In genomic region chr16:68288252-68288650, GRCh38 we compare ENCODE assay signal across 12 cellular contexts. TPM values are rescaled to one million over a fixed set of nuclear protein-coding genes. Genes with fewer than 3 reads are reported as not detected.
DNase-seq lines count a peak whose midpoint lies in the region; ATAC-seq, FAIRE-seq and TF ChIP-seq lines count a peak whose summit lies in the region.
"Had no signal": no experiment of that assay in that cellular context is flagged by ENCODE, and none has a peak within 500 bp of the region (broad histone marks: within the 10 kb centered on the region; RNA-seq: fewer than 3 reads in every experiment).

No MANE protein-coding gene starts in this region.

- ATAC-seq in CD4-positive, CD25-positive, alpha-beta regulatory T cell (ENCODE audit: low read depth in 2 of 2): no peak

- H3K4me1 Mint-ChIP-seq in CD4-positive, CD25-positive, alpha-beta regulatory T cell: peaks cover 31 to 97% (median 77%) of the 10 kb centered on the region in 4 donors

- H3K27ac ChIP-seq in CD4-positive, CD25-positive, alpha-beta regulatory T cell (ENCODE audit: insufficient read depth, low read length, poor library complexity, severe bottlenecking): peak overlapping the region; percentile 74
- H3K27ac ChIP-seq in SU-DHL-6 (ENCODE audit: low read depth, low read length) (0 out of 2 replicates have a peak overlapping the region, but pooled peaks have one; percentile 48), endothelial cell of umbilical vein (ENCODE audit: insufficient read depth, low read depth, low read length) (peak overlapping the region; percentile 34), parathyroid adenoma (peak overlapping the region; percentile 5), brain microvascular endothelial cell (no peak overlapping the region), SK-N-SH (ENCODE audit: low read depth in 2 of 2, low read length in 1 of 2) (no peak overlapping the region)
- H3K27ac ChIP-seq: C4-2B had no signal

- H3K27ac Mint-ChIP-seq in CD4-positive, CD25-positive, alpha-beta regulatory T cell: peak overlapping the region; percentile 86 to 97 (median 92)
- H3K27ac Mint-ChIP-seq: dendritic cell treated with granulocyte-macrophage colony-stimulating factor and Interleukin-4, amounts not matched to agents 40 ng/mL and 50 ng/mL, for 4 days had no signal

- H4K20me1 ChIP-seq in SU-DHL-6 (ENCODE audit: low read depth, low read length) (no peaks in the 10 kb centered on the region), endothelial cell of umbilical vein (replicated peaks; ENCODE audit: control insufficient read depth, extremely low read depth, insufficient read depth, low read length) (no peaks in the 10 kb centered on the region), SK-N-SH (ENCODE audit: insufficient read depth) (peaks cover 15% of the 10 kb centered on the region; the same call in 1 of the 2 replicates)

- H2AFZ ChIP-seq in SU-DHL-6 (ENCODE audit: low read depth, low read length, severe bottlenecking) (no peak overlapping the region), endothelial cell of umbilical vein (ENCODE audit: low read depth, low read length) (no peak overlapping the region), parathyroid adenoma (no peak overlapping the region), SK-N-SH (ENCODE audit: low read depth) (no peak overlapping the region)

- H3K36me3 Mint-ChIP-seq in CD4-positive, CD25-positive, alpha-beta regulatory T cell: peaks cover 53% of the 10 kb centered on the region

- H3K4me3 Mint-ChIP-seq in CD4-positive, CD25-positive, alpha-beta regulatory T cell: peak overlapping the region in 3 of 4 donors; percentile 74 to 88 (median 85)
- H3K4me3 Mint-ChIP-seq: dendritic cell treated with granulocyte-macrophage colony-stimulating factor and Interleukin-4, amounts not matched to agents 40 ng/mL and 50 ng/mL, for 4 days had no signal

- peak overlapping the region; percentile 82 for H3K4me3 ChIP-seq in CD4-positive, CD25-positive, alpha-beta regulatory T cell (ENCODE audit: low read depth, low read length)
- H3K4me3 ChIP-seq in SU-DHL-6 (ENCODE audit: insufficient read depth, low read length, poor library complexity, severe bottlenecking) (no peak overlapping the region), endothelial cell of umbilical vein (replicated peaks in 1 of 3; ENCODE audit: insufficient read depth in 1 of 3, low read depth in 1 of 3, low read length in 3 of 3) (no peak overlapping the region), parathyroid adenoma (ENCODE audit: low read depth, low read length) (no peak overlapping the region), brain microvascular endothelial cell (ENCODE audit: low read depth, low read length) (no peak overlapping the region), SK-N-SH (ENCODE audit: low read depth in 2 of 2, low read length in 1 of 2) (no peak overlapping the region)

- in situ Hi-C loops in brain microvascular endothelial cell (cut with HindIII; ENCODE audit: low pct_ligation_motif_present, low sequenced_read_pairs): no loop called here

- DNase-seq in CD4-positive, CD25-positive, alpha-beta regulatory T cell: no peak
- DNase-seq in endothelial cell of umbilical vein (ENCODE audit: low read depth, low spot score): no peak
- no peak for DNase-seq in brain microvascular endothelial cell
- no peak for DNase-seq in GOT3 (lab: John Stamatoyannopoulos, UW)
- no peak for DNase-seq in hippocampal formation (lab: John Stamatoyannopoulos, UW)
- DNase-seq in SK-N-SH: no peak
- DNase-seq: KG1, NCI-H2107 had no signal

- H3K27me3 Mint-ChIP-seq in CD4-positive, CD25-positive, alpha-beta regulatory T cell: no peaks in the 10 kb centered on the region
- H3K27me3 Mint-ChIP-seq: dendritic cell treated with granulocyte-macrophage colony-stimulating factor and Interleukin-4, amounts not matched to agents 40 ng/mL and 50 ng/mL, for 4 days had no signal

- TF ChIP-seq EP300 in SK-N-SH (IDR thresholded peaks at IDR 0.05; ENCODE audit: borderline replicate concordance in 1 of 2, low read depth in 1 of 2, low read length in 1 of 2): no peak

- BruUV-seq in endothelial cell of umbilical vein (replicated peaks; lab: Mats Ljungman, UMichigan): no TSS peak

- intact Hi-C loops in endothelial cell of umbilical vein (cut with micrococcal nuclease): loop anchor here (1.0 to 2.0 kb wide), 2 partner anchors 24 to 41 kb away; partner anchors contain the start of gene SLC7A6

- no peaks in the 10 kb centered on the region for H3K9me2 ChIP-seq in SU-DHL-6 (replicated peaks; ENCODE audit: insufficient read depth, low read length)
- no peaks in the 10 kb centered on the region for H3K9me2 ChIP-seq in SK-N-SH

- 78% methylated on average over 1 of the region's 1 CpG for WGBS in SK-N-SH (ENCODE audit: low lambda C conversion rate)

- H3K79me2 ChIP-seq in SU-DHL-6 (ENCODE audit: insufficient read depth, low read length): peaks cover 37% of the 10 kb centered on the region
- peaks cover 54% of the 10 kb centered on the region for H3K79me2 ChIP-seq in endothelial cell of umbilical vein (ENCODE audit: control insufficient read depth, insufficient read depth, low read length)
- H3K79me2 ChIP-seq in parathyroid adenoma: peaks cover 3% of the 10 kb centered on the region
- peaks cover 17% of the 10 kb centered on the region; the same call in 1 of the 2 replicates for H3K79me2 ChIP-seq in SK-N-SH (ENCODE audit: insufficient read depth)

- H3K9ac ChIP-seq in SU-DHL-6 (ENCODE audit: low read length) (no peak overlapping the region), endothelial cell of umbilical vein (replicated peaks; ENCODE audit: extremely low read depth, insufficient read depth, low read length) (no peak overlapping the region), parathyroid adenoma (no peak overlapping the region), SK-N-SH (no peak overlapping the region)

- no peaks in the 10 kb centered on the region for H3K9me1 ChIP-seq in endothelial cell of umbilical vein (replicated peaks; ENCODE audit: control insufficient read depth, extremely low read depth, insufficient read depth, low read length)

- H3K9me3 ChIP-seq in CD4-positive, CD25-positive, alpha-beta regulatory T cell (ENCODE audit: control insufficient read depth in 2 of 2, low read length in 2 of 2): no peaks in the 10 kb centered on the region
- H3K9me3 ChIP-seq in SU-DHL-6 (ENCODE audit: insufficient read depth, low read length) (no peaks in the 10 kb centered on the region), endothelial cell of umbilical vein (replicated peaks; ENCODE audit: control insufficient read depth, insufficient read depth, low read length) (no peaks in the 10 kb centered on the region), parathyroid adenoma (ENCODE audit: control insufficient read depth, low read length) (no peaks in the 10 kb centered on the region), SK-N-SH (no peaks in the 10 kb centered on the region)

- no peak overlapping the region for H3K4me2 ChIP-seq in SU-DHL-6 (ENCODE audit: low read depth, low read length, poor library complexity, severe bottlenecking)
- H3K4me2 ChIP-seq in endothelial cell of umbilical vein (ENCODE audit: insufficient read depth, low read length): peak overlapping the region; percentile 2
- no peak overlapping the region for H3K4me2 ChIP-seq in parathyroid adenoma (ENCODE audit: low read length)
- H3K4me2 ChIP-seq in SK-N-SH: no peak overlapping the region

- peaks cover 37% of the 10 kb centered on the region for H3K36me3 ChIP-seq in CD4-positive, CD25-positive, alpha-beta regulatory T cell (ENCODE audit: control insufficient read depth, insufficient read depth, low read length)
- H3K36me3 ChIP-seq in SU-DHL-6 (ENCODE audit: low read length) (no peaks in the 10 kb centered on the region), endothelial cell of umbilical vein (ENCODE audit: control insufficient read depth in 2 of 2, extremely low read depth in 1 of 2, insufficient read depth in 2 of 2, low read length in 2 of 2) (peaks cover 2 to 6% of the 10 kb centered on the region in 2 experiments), parathyroid adenoma (ENCODE audit: control insufficient read depth, insufficient read depth, low read length) (no peaks in the 10 kb centered on the region), brain microvascular endothelial cell (replicated peaks) (peaks cover 46% of the 10 kb centered on the region), SK-N-SH (replicated peaks in 1 of 2; ENCODE audit: control insufficient read depth in 1 of 2, insufficient read depth in 2 of 2, low read length in 1 of 2) (peaks cover 19 to 22% of the 10 kb centered on the region in 2 experiments)

- no peaks in the 10 kb centered on the region for H3K9me3 Mint-ChIP-seq in CD4-positive, CD25-positive, alpha-beta regulatory T cell
- H3K9me3 Mint-ChIP-seq: dendritic cell treated with granulocyte-macrophage colony-stimulating factor and Interleukin-4, amounts not matched to agents 40 ng/mL and 50 ng/mL, for 4 days had no signal

- TF ChIP-seq RAD21 in SK-N-SH (IDR thresholded peaks at IDR 0.05; ENCODE audit: low read length): no peak

- no peak for FAIRE-seq in endothelial cell of umbilical vein (lab: Jason Lieb, UNC)

- no peaks in the 10 kb centered on the region for H3K27me3 ChIP-seq in CD4-positive, CD25-positive, alpha-beta regulatory T cell (ENCODE audit: control insufficient read depth, insufficient read depth, low read length)
- H3K27me3 ChIP-seq in SU-DHL-6 (ENCODE audit: low read length) (no peaks in the 10 kb centered on the region), endothelial cell of umbilical vein (ENCODE audit: control insufficient read depth in 2 of 2, insufficient read depth in 2 of 2, low read length in 2 of 2) (no peaks in the 10 kb centered on the region), parathyroid adenoma (ENCODE audit: control insufficient read depth, insufficient read depth, low read length) (no peaks in the 10 kb centered on the region), brain microvascular endothelial cell (replicated peaks) (no peaks in the 10 kb centered on the region), SK-N-SH (ENCODE audit: insufficient read depth) (no peaks in the 10 kb centered on the region)

- H3F3A ChIP-seq in SU-DHL-6 (ENCODE audit: insufficient read depth) (peaks cover 23% of the 10 kb centered on the region), SK-N-SH (replicated peaks; ENCODE audit: insufficient read depth) (no peaks in the 10 kb centered on the region)

- peaks cover 96% of the 10 kb centered on the region for H3K4me1 ChIP-seq in CD4-positive, CD25-positive, alpha-beta regulatory T cell (ENCODE audit: control insufficient read depth, insufficient read depth, low read length, poor library complexity, severe bottlenecking)
- H3K4me1 ChIP-seq in endothelial cell of umbilical vein (ENCODE audit: control insufficient read depth, extremely low read depth, insufficient read depth, low read length) (peaks cover 69% of the 10 kb centered on the region), parathyroid adenoma (peaks cover 8% of the 10 kb centered on the region), SK-N-SH (ENCODE audit: control insufficient read depth in 1 of 2, insufficient read depth in 2 of 2, low read depth in 1 of 2, low read length in 1 of 2) (no peaks in the 10 kb centered on the region)

- dilution Hi-C loops in endothelial cell of umbilical vein (cut with MboI; ENCODE audit: extremely low pct_ligation_motif_present, low sequenced_read_pairs): no loop called here

- CTCF ChIA-PET in endothelial cell of umbilical vein (lab: Charles Lee): interaction anchor here (0.8 to 3.3 kb wide), 8 partner anchors 11 to 44 kb away, joined by 3 to 81 read pairs (median 4); partner anchors contain the start of genes PRMT7, SLC7A6 and SLC7A6OS
- CTCF ChIA-PET in SK-N-SH (lab: Yijun Ruan, JAX): interaction anchor here (1.1 to 10.4 kb wide), 2 partner anchors 8 to 25 kb away, joined by 3 to 80 read pairs; partner anchors contain the start of gene SLC7A6

- TF ChIP-seq CTCF in SU-DHL-6 (IDR thresholded peaks at IDR 0.05; ENCODE audit: insufficient read depth, low read length, poor library complexity, severe bottlenecking) (no peak), endothelial cell of umbilical vein (IDR thresholded peaks at IDR 0.05; ENCODE audit: extremely low read depth in 1 of 2, insufficient read depth in 1 of 2, low read depth in 1 of 2, low read length in 2 of 2) (no peak), parathyroid adenoma (IDR thresholded peaks at IDR 0.05) (no peak), brain microvascular endothelial cell (IDR thresholded peaks at IDR 0.05; ENCODE audit: low read depth, low read length, missing control alignments) (no peak), SK-N-SH (IDR thresholded peaks at IDR 0.05) (no peak)

- TF ChIP-seq POLR2A in endothelial cell of umbilical vein (IDR thresholded peaks at IDR 0.05; ENCODE audit: low read depth, low read length): no peak

- POLR2A ChIA-PET in endothelial cell of umbilical vein (lab: Charles Lee) (interaction anchor here (1.0 kb wide), 1 partner anchor 24 kb away, joined by 4 read pairs; the partner anchor contains the start of gene SLC7A6), SK-N-SH (lab: Yijun Ruan, JAX) (interaction anchor here (0.9 kb wide), 1 partner anchor 21 kb away, joined by 7 read pairs; no protein-coding TSS in a partner anchor)

RNA-seq across cellular contexts. Expression of gene SLC7A6OS, which starts 22.5 kb away (rescaled TPM):
- 38.4 TPM for total RNA-seq in CD4-positive, CD25-positive, alpha-beta regulatory T cell
- 10 to 100 TPM; 23.7 to 28.0 (median 26.8) TPM for polyA plus RNA-seq in CD4-positive, CD25-positive, alpha-beta regulatory T cell
- total RNA-seq in endothelial cell of umbilical vein: 22.0 and 22.9 TPM in 2 replicates
- polyA plus RNA-seq in endothelial cell of umbilical vein (7.1 and 8.3 TPM in 2 replicates), SK-N-SH (2012; rRNA removed) (6.6 and 9.6 TPM in 2 replicates)
- 7.5 and 7.8 TPM in 2 replicates for polyA plus RNA-seq in endothelial cell of umbilical vein (2011; cell fraction: cytosol; rRNA removed)
- 22.1 and 25.3 TPM in 2 replicates for polyA plus RNA-seq in endothelial cell of umbilical vein (2011; cell fraction: nucleus; rRNA removed)
- 11.1 and 13.5 TPM in 2 replicates for polyA plus RNA-seq in endothelial cell of umbilical vein (2012)
- polyA minus RNA-seq in endothelial cell of umbilical vein: 10.5 and 11.7 TPM in 2 replicates
- 8.7 TPM for polyA minus RNA-seq in endothelial cell of umbilical vein (2011; cell fraction: cytosol; rRNA and poly(A)+ RNA removed)
- 17.4 and 18.6 TPM in 2 replicates for polyA minus RNA-seq in endothelial cell of umbilical vein (2011; cell fraction: nucleus; rRNA and poly(A)+ RNA removed)
- 5.9 and 6.7 TPM in 2 replicates for polyA plus RNA-seq in SK-N-SH (2012; cell fraction: cytosol; rRNA removed)
- polyA plus RNA-seq in SK-N-SH (2012; cell fraction: nucleus; rRNA removed): 19.1 and 28.4 TPM in 2 replicates

RNA-seq across cellular contexts. Expression of gene PRMT7, which starts 22.6 kb away (rescaled TPM):
- 53.8 TPM for total RNA-seq in CD4-positive, CD25-positive, alpha-beta regulatory T cell
- polyA plus RNA-seq in CD4-positive, CD25-positive, alpha-beta regulatory T cell: 10 to 100 TPM; 32.4 to 34.8 (median 34.1) TPM
- total RNA-seq in endothelial cell of umbilical vein: 33.8 and 43.4 TPM in 2 replicates
- polyA plus RNA-seq in endothelial cell of umbilical vein (54.6 and 57.9 TPM in 2 replicates), SK-N-SH (2012; rRNA removed) (46.0 and 66.8 TPM in 2 replicates)
- polyA plus RNA-seq in endothelial cell of umbilical vein (2011; cell fraction: cytosol; rRNA removed): 30.6 and 34.2 TPM in 2 replicates
- polyA plus RNA-seq in endothelial cell of umbilical vein (2011; cell fraction: nucleus; rRNA removed): 255 and 271 TPM in 2 replicates
- polyA plus RNA-seq in endothelial cell of umbilical vein (2012): 29.6 and 30.4 TPM in 2 replicates
- polyA minus RNA-seq in endothelial cell of umbilical vein: 52.7 and 66.7 TPM in 2 replicates
- 44.1 TPM for polyA minus RNA-seq in endothelial cell of umbilical vein (2011; cell fraction: cytosol; rRNA and poly(A)+ RNA removed)
- polyA minus RNA-seq in endothelial cell of umbilical vein (2011; cell fraction: nucleus; rRNA and poly(A)+ RNA removed): 52.5 and 55.0 TPM in 2 replicates
- 20.7 and 29.1 TPM in 2 replicates for polyA plus RNA-seq in SK-N-SH (2012; cell fraction: cytosol; rRNA removed)
- 317 and 350 TPM in 2 replicates for polyA plus RNA-seq in SK-N-SH (2012; cell fraction: nucleus; rRNA removed)

RNA-seq across cellular contexts. Expression of gene SLC7A6, which starts 23.9 kb away (rescaled TPM):
- 141 TPM for total RNA-seq in CD4-positive, CD25-positive, alpha-beta regulatory T cell
- 10 to 100 TPM; 10.7 to 21.4 (median 17.4) TPM for polyA plus RNA-seq in CD4-positive, CD25-positive, alpha-beta regulatory T cell
- total RNA-seq in endothelial cell of umbilical vein: 68.0 and 68.7 TPM in 2 replicates
- polyA plus RNA-seq in endothelial cell of umbilical vein (86.5 and 92.0 TPM in 2 replicates), SK-N-SH (2012; rRNA removed) (19.0 and 37.3 TPM in 2 replicates)
- polyA plus RNA-seq in endothelial cell of umbilical vein (2011; cell fraction: cytosol; rRNA removed): 29.2 and 31.1 TPM in 2 replicates
- polyA plus RNA-seq in endothelial cell of umbilical vein (2011; cell fraction: nucleus; rRNA removed): 261 and 278 TPM in 2 replicates
- 42.1 and 42.7 TPM in 2 replicates for polyA plus RNA-seq in endothelial cell of umbilical vein (2012)
- 295 and 328 TPM in 2 replicates for polyA minus RNA-seq in endothelial cell of umbilical vein
- polyA minus RNA-seq in endothelial cell of umbilical vein (2011; cell fraction: cytosol; rRNA and poly(A)+ RNA removed): 30.9 TPM
- 113 and 174 TPM in 2 replicates for polyA minus RNA-seq in endothelial cell of umbilical vein (2011; cell fraction: nucleus; rRNA and poly(A)+ RNA removed)
- polyA plus RNA-seq in SK-N-SH (2012; cell fraction: cytosol; rRNA removed): 12.8 and 13.7 TPM in 2 replicates
- 71.5 and 122 TPM in 2 replicates for polyA plus RNA-seq in SK-N-SH (2012; cell fraction: nucleus; rRNA removed)

RNA-seq across cellular contexts. Expression of gene PLA2G15, which starts 43.1 kb away (rescaled TPM):
- total RNA-seq in CD4-positive, CD25-positive, alpha-beta regulatory T cell: 9.4 TPM
- polyA plus RNA-seq in CD4-positive, CD25-positive, alpha-beta regulatory T cell: 10 to 100 TPM in 1 of 4 donors, 1 to 10 TPM in 3; 7.5 to 10.3 (median 8.8) TPM
- total RNA-seq in endothelial cell of umbilical vein: 24.0 and 24.3 TPM in 2 replicates
- polyA plus RNA-seq in endothelial cell of umbilical vein: 41.8 and 45.4 TPM in 2 replicates
- polyA plus RNA-seq in endothelial cell of umbilical vein (2011; cell fraction: cytosol; rRNA removed): 21.1 and 23.7 TPM in 2 replicates
- polyA plus RNA-seq in endothelial cell of umbilical vein (2011; cell fraction: nucleus; rRNA removed): 20.0 and 20.8 TPM in 2 replicates
- polyA plus RNA-seq in endothelial cell of umbilical vein (2012): 25.3 and 38.2 TPM in 2 replicates
- polyA minus RNA-seq in endothelial cell of umbilical vein: 28.4 and 36.6 TPM in 2 replicates
- 6.1 TPM for polyA minus RNA-seq in endothelial cell of umbilical vein (2011; cell fraction: cytosol; rRNA and poly(A)+ RNA removed)
- 8.0 and 8.3 TPM in 2 replicates for polyA minus RNA-seq in endothelial cell of umbilical vein (2011; cell fraction: nucleus; rRNA and poly(A)+ RNA removed)
- 22.0 and 23.9 TPM in 2 replicates for polyA plus RNA-seq in SK-N-SH (2012; rRNA removed)
- 9.9 and 15.9 TPM in 2 replicates for polyA plus RNA-seq in SK-N-SH (2012; cell fraction: cytosol; rRNA removed)
- 26.9 and 27.4 TPM in 2 replicates for polyA plus RNA-seq in SK-N-SH (2012; cell fraction: nucleus; rRNA removed)

RNA-seq across cellular contexts. Expression of gene ESRP2, which starts 52.3 kb away (rescaled TPM):
- total RNA-seq in CD4-positive, CD25-positive, alpha-beta regulatory T cell: not detected
- polyA plus RNA-seq in CD4-positive, CD25-positive, alpha-beta regulatory T cell: under 1 TPM; 0.10 to 0.99 (median 0.33) TPM
- 0.66 and 0.99 TPM in 2 replicates for total RNA-seq in endothelial cell of umbilical vein
- polyA plus RNA-seq in endothelial cell of umbilical vein: 0.57 and 0.70 TPM in 2 replicates
- polyA plus RNA-seq in endothelial cell of umbilical vein (2011; cell fraction: cytosol; rRNA removed): 0.32 and 0.34 TPM in 2 replicates
- 1.5 and 3.2 TPM in 2 replicates for polyA plus RNA-seq in endothelial cell of umbilical vein (2011; cell fraction: nucleus; rRNA removed)
- 0.44 and 0.80 TPM in 2 replicates for polyA plus RNA-seq in endothelial cell of umbilical vein (2012)
- polyA minus RNA-seq in endothelial cell of umbilical vein: 0.87 and 1.9 TPM in 2 replicates
- polyA minus RNA-seq in endothelial cell of umbilical vein (2011; cell fraction: cytosol; rRNA and poly(A)+ RNA removed): 27.9 TPM
- 0.29 TPM in 1 of 2 replicates, not detected in the other for polyA minus RNA-seq in endothelial cell of umbilical vein (2011; cell fraction: nucleus; rRNA and poly(A)+ RNA removed)
- 0.07 and 0.39 TPM in 2 replicates for polyA plus RNA-seq in SK-N-SH (2012; rRNA removed)
- polyA plus RNA-seq in SK-N-SH (2012; cell fraction: cytosol; rRNA removed): 0.03 TPM in 2 replicates
- polyA plus RNA-seq in SK-N-SH (2012; cell fraction: nucleus; rRNA removed): 0.46 and 0.50 TPM in 2 replicates

Comparison
In these comparisons a context has a peak if more than half of its experiments do, and no peak if none do; other contexts are left out.
1. H3K27ac ChIP-seq: peak in CD4-positive, CD25-positive, alpha-beta regulatory T cell (single experiment), SU-DHL-6 (single experiment), endothelial cell of umbilical vein (single experiment) and parathyroid adenoma (single experiment); none in brain microvascular endothelial cell (single experiment) and SK-N-SH (0 of 2).